10 cellular contexts compared by ENCODE assay signal in genomic region chr3:178518660-178519396, GRCh38. TPM values are rescaled to one million over a fixed set of nuclear protein-coding genes. Genes with fewer than 3 reads are reported as not detected.
DNase-seq lines count a peak whose midpoint lies in the region; ATAC-seq and TF ChIP-seq lines count a peak whose summit lies in the region.
"Had no signal": no experiment of that assay in that cellular context is flagged by ENCODE, and none has a peak within 500 bp of the region (broad histone marks: within the 10 kb centered on the region; RNA-seq: fewer than 3 reads in every experiment).

No MANE protein-coding gene starts in this region.

- TF ChIP-seq CTCF in MCF 10A (IDR thresholded peaks at IDR 0.05; ENCODE audit: unreplicated experiment) = no peak
- no peak for TF ChIP-seq CTCF in mammary epithelial cell (conservative IDR thresholded peaks at IDR 0.05 in 1 of 2, IDR thresholded peaks at IDR 0.05 in 1 of 2; ENCODE audit: extremely low read depth in 1 of 2, insufficient read depth in 1 of 2, low read depth in 1 of 2, low read length in 2 of 2)
- TF ChIP-seq CTCF in smooth muscle cell (IDR thresholded peaks at IDR 0.05; ENCODE audit: borderline replicate concordance, insufficient read depth, poor library complexity, severe bottlenecking) = no peak
- no peak for TF ChIP-seq CTCF in Caco-2 (IDR thresholded peaks at IDR 0.05; ENCODE audit: insufficient read depth in 1 of 2, low read depth in 1 of 2, low read length in 1 of 2, severe bottlenecking in 1 of 2, unreplicated experiment in 1 of 2)

- CTCF ChIA-PET in MCF 10A (lab: Yijun Ruan, JAX) = no interaction called here
- CTCF ChIA-PET in mammary epithelial cell (lab: Charles Lee; ENCODE audit: low non-redundant PET) = no interaction called here
- CTCF ChIA-PET in CD8-positive, alpha-beta memory T cell (lab: Charles Lee) = no interaction called here
- CTCF ChIA-PET in Caco-2 (lab: Charles Lee) = no interaction called here

- H3F3A ChIP-seq in smooth muscle cell (ENCODE audit: low read depth) = peaks cover 4% of the 10 kb centered on the region

- H3K9ac ChIP-seq in mammary epithelial cell (ENCODE audit: insufficient read depth, low read length) (no peak overlapping the region), smooth muscle cell (ENCODE audit: low read depth) (no peak overlapping the region)

- H2AFZ ChIP-seq in mammary epithelial cell (ENCODE audit: low read depth, low read length) = no peak overlapping the region
- H2AFZ ChIP-seq in smooth muscle cell (ENCODE audit: low read depth) = peak overlapping the region; percentile 3

- peak; percentile 79 for ATAC-seq in HG02678 (IDR thresholded peaks at IDR 0.05; ENCODE audit: unreplicated experiment)

- in situ Hi-C loops in mammary epithelial cell (cut with MboI; ENCODE audit: low sequenced_read_pairs in 2 of 2) = no loop called here

- H3K27ac ChIP-seq in mammary epithelial cell (ENCODE audit: insufficient read depth, low read depth, low read length) (no peak overlapping the region), smooth muscle cell (ENCODE audit: low read depth) (peak overlapping the region; percentile 61)
- no peak overlapping the region for H3K27ac ChIP-seq in CD8-positive, alpha-beta memory T cell (ENCODE audit: low read depth, low read length)

- H3K4me1 Mint-ChIP-seq in MCF 10A (ENCODE audit: insufficient read depth, unreplicated experiment) = peaks cover 6% of the 10 kb centered on the region
- no peaks in the 10 kb centered on the region for H3K4me1 Mint-ChIP-seq in CD8-positive, alpha-beta memory T cell
- peaks cover 4% of the 10 kb centered on the region for H3K4me1 Mint-ChIP-seq in Caco-2 (ENCODE audit: low read depth, unreplicated experiment)

- no peaks in the 10 kb centered on the region for H3K79me2 ChIP-seq in mammary epithelial cell (ENCODE audit: insufficient read depth, low read length)
- H3K79me2 ChIP-seq in smooth muscle cell (ENCODE audit: low read depth) = no peaks in the 10 kb centered on the region

- H4K20me1 ChIP-seq in mammary epithelial cell (ENCODE audit: insufficient read depth, low read length) (no peaks in the 10 kb centered on the region), smooth muscle cell (ENCODE audit: low read depth) (no peaks in the 10 kb centered on the region)

- BruUV-seq in MCF 10A (replicated peaks; lab: Mats Ljungman, UMichigan) (no TSS peak), mammary epithelial cell (replicated peaks; lab: Mats Ljungman, UMichigan) (no TSS peak), Caco-2 (replicated peaks; lab: Mats Ljungman, UMichigan) (no TSS peak)

- POLR2A ChIA-PET in MCF 10A (lab: Yijun Ruan, JAX) (interaction anchor here (0.6 to 0.7 kb wide), 2 partner anchors 11 to 28 kb away, joined by 3 read pairs; no protein-coding TSS in a partner anchor), Caco-2 (lab: Charles Lee) (no interaction called here)
- POLR2A ChIA-PET in CD8-positive, alpha-beta memory T cell (lab: Charles Lee) = no interaction called here

- H3K27ac Mint-ChIP-seq in MCF 10A (ENCODE audit: low read depth, unreplicated experiment) (no peak overlapping the region), Caco-2 (ENCODE audit: unreplicated experiment) (no peak overlapping the region)
- no peak overlapping the region for H3K27ac Mint-ChIP-seq in CD8-positive, alpha-beta memory T cell

- 55% methylated on average over 6 of the region's 6 CpGs for WGBS in mammary epithelial cell (ENCODE audit: low coverage, missing lambda C conversion rate)
- 15% methylated on average over 6 of the region's 6 CpGs for WGBS in smooth muscle cell (ENCODE audit: low lambda C conversion rate)

- H3K36me3 Mint-ChIP-seq in MCF 10A (ENCODE audit: insufficient read depth, unreplicated experiment) (no peaks in the 10 kb centered on the region), Caco-2 (ENCODE audit: insufficient read depth, unreplicated experiment) (no peaks in the 10 kb centered on the region)
- no peaks in the 10 kb centered on the region for H3K36me3 Mint-ChIP-seq in CD8-positive, alpha-beta memory T cell

- H3K9me3 ChIP-seq in mammary epithelial cell (replicated peaks; ENCODE audit: insufficient read depth, low read length) (no peaks in the 10 kb centered on the region), smooth muscle cell (replicated peaks; ENCODE audit: low read depth) (no peaks in the 10 kb centered on the region), Caco-2 (no peaks in the 10 kb centered on the region)
- H3K9me3 ChIP-seq in CD8-positive, alpha-beta memory T cell (ENCODE audit: low read length) = no peaks in the 10 kb centered on the region

- dilution Hi-C loops in mammary epithelial cell (cut with HindIII; ENCODE audit: low sequenced_read_pairs) = no loop called here

- H3K27me3 ChIP-seq in mammary epithelial cell (ENCODE audit: insufficient read depth, low read length) (peaks cover 2% of the 10 kb centered on the region), smooth muscle cell (ENCODE audit: low read depth) (no peaks in the 10 kb centered on the region), Caco-2 (replicated peaks; ENCODE audit: control insufficient read depth, insufficient read depth, low read length) (no peaks in the 10 kb centered on the region)
- H3K27me3 ChIP-seq in CD8-positive, alpha-beta memory T cell (ENCODE audit: insufficient read depth, low read length, poor library complexity, severe bottlenecking) = no peaks in the 10 kb centered on the region

- H3K9me3 Mint-ChIP-seq in MCF 10A (ENCODE audit: unreplicated experiment) (no peaks in the 10 kb centered on the region), Caco-2 (ENCODE audit: unreplicated experiment) (no peaks in the 10 kb centered on the region)
- H3K9me3 Mint-ChIP-seq in CD8-positive, alpha-beta memory T cell = no peaks in the 10 kb centered on the region

- no peaks in the 10 kb centered on the region for H3K4me1 ChIP-seq in mammary epithelial cell (ENCODE audit: insufficient read depth, low read length)
- peaks cover 2% of the 10 kb centered on the region for H3K4me1 ChIP-seq in smooth muscle cell (ENCODE audit: low read depth)
- no peaks in the 10 kb centered on the region for H3K4me1 ChIP-seq in CD8-positive, alpha-beta memory T cell (ENCODE audit: insufficient read depth, low read length)
- H3K4me1 ChIP-seq in Caco-2 = no peaks in the 10 kb centered on the region

- H3K4me3 Mint-ChIP-seq in MCF 10A (ENCODE audit: unreplicated experiment) = no peak overlapping the region
- H3K4me3 Mint-ChIP-seq in CD8-positive, alpha-beta memory T cell = no peak overlapping the region
- H3K4me3 Mint-ChIP-seq in Caco-2 (ENCODE audit: unreplicated experiment) = no peak overlapping the region

- intact Hi-C loops in MCF 10A (cut with micrococcal nuclease) = no loop called here
- intact Hi-C loops in mammary epithelial cell (cut with micrococcal nuclease) = no loop called here
- intact Hi-C loops in Caco-2 (cut with micrococcal nuclease; ENCODE audit: unreplicated experiment) = no loop called here

- H3K4me3 ChIP-seq in mammary epithelial cell (replicated peaks in 1 of 3; ENCODE audit: insufficient read depth in 1 of 3, low read depth in 2 of 3, low read length in 3 of 3) (no peak overlapping the region), smooth muscle cell (no peak overlapping the region), Caco-2 (ENCODE audit: low read depth, low read length) (no peak overlapping the region)
- no peak overlapping the region for H3K4me3 ChIP-seq in CD8-positive, alpha-beta memory T cell (ENCODE audit: low read length)

- peak; percentile 51 for DNase-seq in MCF 10A (ENCODE audit: unreplicated experiment)
- no peak for DNase-seq in mammary epithelial cell
- peak; percentile 85 for DNase-seq in M059J (ENCODE audit: low read depth)
- no peak for DNase-seq in smooth muscle cell (lab: John Stamatoyannopoulos, UW; ENCODE audit: unreplicated experiment)
- no peak for DNase-seq in CD8-positive, alpha-beta memory T cell
- no peak for DNase-seq in Caco-2
- no peak for DNase-seq in NCI-H1048 (lab: John Stamatoyannopoulos, UW)
- DNase-seq: mesendoderm had no signal

- no peaks in the 10 kb centered on the region for H3K27me3 Mint-ChIP-seq in MCF 10A (ENCODE audit: insufficient read depth, unreplicated experiment)
- peaks cover 0 to 10% of the 10 kb centered on the region in 2 donors for H3K27me3 Mint-ChIP-seq in CD8-positive, alpha-beta memory T cell
- H3K27me3 Mint-ChIP-seq in Caco-2 (ENCODE audit: insufficient read depth, unreplicated experiment) = no peaks in the 10 kb centered on the region

- H3K4me2 ChIP-seq in mammary epithelial cell (ENCODE audit: insufficient read depth, low read depth, low read length) = no peak overlapping the region
- peak overlapping the region; percentile 68 for H3K4me2 ChIP-seq in smooth muscle cell

- H3K36me3 ChIP-seq in mammary epithelial cell (ENCODE audit: insufficient read depth, low read length) = no peaks in the 10 kb centered on the region
- no peaks in the 10 kb centered on the region for H3K36me3 ChIP-seq in smooth muscle cell (ENCODE audit: low read depth)
- no peaks in the 10 kb centered on the region for H3K36me3 ChIP-seq in CD8-positive, alpha-beta memory T cell (ENCODE audit: insufficient read depth, low read length)
- no peaks in the 10 kb centered on the region for H3K36me3 ChIP-seq in Caco-2 (ENCODE audit: control insufficient read depth, insufficient read depth, low read length)

RNA-seq across cellular contexts. Expression of gene KCNMB2, which starts 17.4 kb away (rescaled TPM):
- not detected in 2 replicates for total RNA-seq in MCF 10A (2022)
- not detected for total RNA-seq in mammary epithelial cell
- polyA plus RNA-seq in mammary epithelial cell = not detected
- not detected for polyA minus RNA-seq in mammary epithelial cell
- total RNA-seq in M059J (2014; rRNA removed; shearing (Covaris generic)) = 7.9 and 10.4 TPM in 2 replicates
- 0.09 and 2.5 TPM in 2 replicates for total RNA-seq in smooth muscle cell
- not detected in 2 replicates for polyA plus RNA-seq in smooth muscle cell
- not detected for total RNA-seq in CD8-positive, alpha-beta memory T cell
- not detected for polyA plus RNA-seq in CD8-positive, alpha-beta memory T cell
- total RNA-seq in Caco-2 (2022) = not detected in 2 replicates
- polyA plus RNA-seq: AG04450 had no signal

Comparison
In these comparisons a context has a peak if more than half of its experiments do, and no peak if none do; other contexts are left out.
1. DNase-seq: peak in MCF 10A (single experiment) and M059J (single experiment); none in mammary epithelial cell (single experiment), smooth muscle cell (single experiment), CD8-positive, alpha-beta memory T cell (0 of 5), Caco-2 (0 of 2) and NCI-H1048 (single experiment).